10 cellular contexts compared by ENCODE assay signal in the genomic region with DNA sequence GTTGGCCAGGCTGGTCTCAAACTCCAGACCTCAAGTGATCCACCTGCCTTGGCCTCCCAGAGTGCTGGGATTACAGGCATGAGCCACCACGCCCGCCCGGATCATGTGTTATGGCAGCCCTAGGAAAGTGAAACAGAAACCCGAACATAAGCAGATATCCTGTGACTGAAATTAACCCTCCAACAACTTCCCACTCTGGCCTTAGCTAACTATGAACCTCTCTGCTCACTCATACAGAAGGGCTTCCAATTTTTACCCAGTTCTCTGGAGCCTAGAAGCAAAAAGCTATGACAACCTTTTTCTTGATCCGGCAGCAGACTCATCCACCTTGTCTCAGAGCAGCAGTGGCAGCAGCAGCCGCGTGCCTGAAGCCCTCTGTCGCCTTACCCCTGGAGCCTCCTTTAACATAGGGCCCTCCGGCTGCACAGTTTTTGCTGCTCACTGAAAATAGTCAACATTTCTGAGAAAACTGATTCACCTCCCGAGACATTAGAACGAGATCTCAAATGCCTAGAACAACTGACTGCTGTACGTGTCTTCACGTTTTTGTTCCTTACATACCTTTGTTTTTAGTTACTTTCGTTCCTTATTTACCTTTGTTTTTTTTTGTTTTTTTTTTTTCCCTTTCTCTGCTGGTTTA. TPM values are rescaled to one million over a fixed set of nuclear protein-coding genes. Genes with fewer than 3 reads are reported as not detected.
DNase-seq lines count a peak whose midpoint lies in the region; ATAC-seq and TF ChIP-seq lines count a peak whose summit lies in the region.
"Had no signal": no experiment of that assay in that cellular context is flagged by ENCODE, and none has a peak within 500 bp of the region (broad histone marks: within the 10 kb centered on the region; RNA-seq: fewer than 3 reads in every experiment).

No MANE protein-coding gene starts in this region.

- no peaks in the 10 kb centered on the region for H3K27me3 Mint-ChIP-seq in activated T-cell treated with anti-CD3 and anti-CD28 coated beads, Interleukin-2, amount 50 U/mL, for 4 hours (ENCODE audit: low read depth)

- WGBS in right lobe of liver (ENCODE audit: insufficient coverage, low coverage, low lambda C conversion rate, missing lambda C conversion rate): 36% methylated on average over 7 of the region's 14 CpGs
- WGBS in upper lobe of left lung, 2 donors: 77 to 79% methylated on average over 14 of the region's 14 CpGs

- H3K36me3 ChIP-seq in left ventricle myocardium inferior: no peaks in the 10 kb centered on the region
- H3K36me3 ChIP-seq in right lobe of liver: peaks cover 0 to 4% (median 2%) of the 10 kb centered on the region in 4 donors
- no peaks in the 10 kb centered on the region for H3K36me3 ChIP-seq in upper lobe of left lung

- H3K27me3 ChIP-seq in left ventricle myocardium inferior (ENCODE audit: low read depth) (no peaks in the 10 kb centered on the region), right lobe of liver (no peaks in the 10 kb centered on the region), upper lobe of left lung (no peaks in the 10 kb centered on the region)

- no peak for TF ChIP-seq POLR2A in right lobe of liver (IDR thresholded peaks at IDR 0.05)
- no peak for TF ChIP-seq POLR2A in upper lobe of left lung (IDR thresholded peaks at IDR 0.05)

- no peak for TF ChIP-seq EP300 in upper lobe of left lung (IDR thresholded peaks at IDR 0.05)

- no peak overlapping the region for H3K4me3 ChIP-seq in left ventricle myocardium inferior
- H3K4me3 ChIP-seq in right lobe of liver: no peak overlapping the region
- H3K4me3 ChIP-seq in upper lobe of left lung: no peak overlapping the region

- intact Hi-C loops in Right ventricle myocardium inferior (cut with DNase I) (no loop called here), left ventricle myocardium inferior (cut with micrococcal nuclease) (no loop called here), right lobe of liver (cut with DNase I) (no loop called here)

- peak overlapping the region; percentile 80 for H3K4me3 Mint-ChIP-seq in activated T-cell treated with anti-CD3 and anti-CD28 coated beads, Interleukin-2, amount 50 U/mL, for 4 hours

- ATAC-seq in Right ventricle myocardium inferior (no peak), right lobe of liver (peak; percentile 56 to 77 (median 68)), upper lobe of left lung (ENCODE audit: low FRiP score in 2 of 2) (peak; percentile 52 to 66), GM21576 (IDR thresholded peaks at IDR 0.05; ENCODE audit: unreplicated experiment) (no peak)
- peak; percentile 89 to 91 for ATAC-seq in activated T-cell treated with anti-CD3 and anti-CD28 coated beads, Interleukin-2, amount 50 U/mL, for 4 hours
- ATAC-seq: Panc1 had no signal

- H3K4me1 Mint-ChIP-seq in activated T-cell treated with anti-CD3 and anti-CD28 coated beads, Interleukin-2, amount 50 U/mL, for 4 hours (ENCODE audit: low read depth): peaks cover 38% of the 10 kb centered on the region

- H3K9me3 ChIP-seq in left ventricle myocardium inferior (replicated peaks): no peaks in the 10 kb centered on the region
- no peaks in the 10 kb centered on the region for H3K9me3 ChIP-seq in right lobe of liver
- no peaks in the 10 kb centered on the region for H3K9me3 ChIP-seq in upper lobe of left lung

- H3K36me3 Mint-ChIP-seq in activated T-cell treated with anti-CD3 and anti-CD28 coated beads, Interleukin-2, amount 50 U/mL, for 4 hours (ENCODE audit: insufficient read depth): peaks cover 2% of the 10 kb centered on the region

- H3K9me3 Mint-ChIP-seq in activated T-cell treated with anti-CD3 and anti-CD28 coated beads, Interleukin-2, amount 50 U/mL, for 4 hours: no peaks in the 10 kb centered on the region

- H3K4me1 ChIP-seq in left ventricle myocardium inferior (no peaks in the 10 kb centered on the region), right lobe of liver (peaks cover 0 to 81% (median 9%) of the 10 kb centered on the region in 4 donors), upper lobe of left lung (peaks cover 0 to 12% (median 2%) of the 10 kb centered on the region in 4 donors)

- TF ChIP-seq CTCF in left ventricle myocardium inferior (IDR thresholded peaks at IDR 0.05; ENCODE audit: borderline replicate concordance) (no peak), right lobe of liver (IDR thresholded peaks at IDR 0.05) (no peak), upper lobe of left lung (IDR thresholded peaks at IDR 0.05) (no peak)

- H3K27ac ChIP-seq in left ventricle myocardium inferior (replicated peaks) (no peak overlapping the region), right lobe of liver (peak overlapping the region; percentile 73 to 94 (median 81)), upper lobe of left lung (peak overlapping the region in 1 of 4 donors; percentile 53)

- peak; percentile 75 for DNase-seq in Right ventricle myocardium inferior (ENCODE audit: missing footprints)
- DNase-seq in left ventricle myocardium inferior: no peak
- peak; percentile 10 for DNase-seq in activated T-cell treated with anti-CD3 and anti-CD28 coated beads, Interleukin-2, amount 50 U/mL, for 4 hours
- DNase-seq in right lobe of liver: peak in 1 of 3 donors; percentile 64
- peak in 1 of 2 donors; percentile 37 for DNase-seq in upper lobe of left lung
- no peak for DNase-seq in pons (ENCODE audit: low spot score)
- no peak for DNase-seq in NCI-H2196 treated with DMSO at 0.1 percent for 48 hours (lab: John Stamatoyannopoulos, UW; ENCODE audit: unreplicated experiment)
- DNase-seq: H7 had no signal

RNA-seq across cellular contexts. Expression of a gene that starts 9.3 kb away (rescaled TPM):
- total RNA-seq in Right ventricle myocardium inferior (28.5 TPM), left ventricle myocardium inferior (28.1 TPM), right lobe of liver (100 to 1,000 TPM in 4 of 6 experiments, 10 to 100 TPM in 2; 59.1 to 688 (median 211) TPM), upper lobe of left lung (100 to 1,000 TPM in 3 of 6 donors, 10 to 100 TPM in 3; 62.6 to 322 (median 106) TPM)
- 10 to 100 TPM; 45.5 to 57.0 (median 56.8) TPM for total RNA-seq in activated T-cell treated with anti-CD3 and anti-CD28 coated beads, Interleukin-2, amount 50 U/mL, for 4 hours

RNA-seq across cellular contexts. Expression of a gene that starts 18.8 kb away (rescaled TPM):
- total RNA-seq in Right ventricle myocardium inferior: 9.8 TPM
- total RNA-seq in left ventricle myocardium inferior: 10.1 TPM
- 10 to 100 TPM; 15.9 to 18.8 (median 17.2) TPM for total RNA-seq in activated T-cell treated with anti-CD3 and anti-CD28 coated beads, Interleukin-2, amount 50 U/mL, for 4 hours
- total RNA-seq in right lobe of liver: 10 to 100 TPM in 1 of 6 experiments, 1 to 10 TPM in 5; 5.0 to 10.4 (median 7.3) TPM
- total RNA-seq in upper lobe of left lung: 10 to 100 TPM; 16.0 to 55.5 (median 25.1) TPM

RNA-seq across cellular contexts. Expression of a gene that starts 55.7 kb away (rescaled TPM):
- 2.5 TPM for total RNA-seq in Right ventricle myocardium inferior
- total RNA-seq in left ventricle myocardium inferior: 2.0 TPM
- 1 to 10 TPM; 3.6 to 7.6 (median 6.7) TPM for total RNA-seq in activated T-cell treated with anti-CD3 and anti-CD28 coated beads, Interleukin-2, amount 50 U/mL, for 4 hours
- 1 to 10 TPM in 2 of 6 experiments, under 1 TPM in 2, not detected in 2; 0.17 to 1.3 (median 0.74) TPM for total RNA-seq in right lobe of liver
- 1 to 10 TPM; 3.8 to 8.4 (median 6.2) TPM for total RNA-seq in upper lobe of left lung

Comparison
In these comparisons a context has a peak if more than half of its experiments do, and no peak if none do; other contexts are left out.
1. DNase-seq: peak in Right ventricle myocardium inferior (single experiment) and activated T-cell treated with anti-CD3 and anti-CD28 coated beads, Interleukin-2, amount 50 U/mL, for 4 hours (single experiment); none in left ventricle myocardium inferior (single experiment), pons (single experiment) and NCI-H2196 treated with DMSO at 0.1 percent for 48 hours (single experiment).
2. ATAC-seq: peak in activated T-cell treated with anti-CD3 and anti-CD28 coated beads, Interleukin-2, amount 50 U/mL, for 4 hours (2 of 2), right lobe of liver (4 of 4) and upper lobe of left lung (2 of 2); none in Right ventricle myocardium inferior (single experiment) and GM21576 (single experiment).